In genomic region chr11:130904380-130904779, GRCh38 we compare ENCODE assay signal across 12 cellular contexts. TPM values are rescaled to one million over a fixed set of nuclear protein-coding genes. Genes with fewer than 3 reads are reported as not detected.
DNase-seq lines count a peak whose midpoint lies in the region; ATAC-seq and TF ChIP-seq lines count a peak whose summit lies in the region.
"Had no signal": no experiment of that assay in that cellular context is flagged by ENCODE, and none has a peak within 500 bp of the region (broad histone marks: within the 10 kb centered on the region; RNA-seq: fewer than 3 reads in every experiment).

No MANE protein-coding gene starts in this region.

- in situ Hi-C loops in Panc1 (cut with HindIII; ENCODE audit: low pct_unique_long_range_greater_than_20kb, low sequenced_read_pairs) (no loop called here), transverse colon (cut with MboI; ENCODE audit: low pct_ligation_motif_present in 1 of 4, low pct_unique_long_range_greater_than_20kb in 1 of 4, low sequenced_read_pairs in 3 of 4) (loop anchor here in 1 of 4 donors (25.0 kb wide), 1 partner anchor 917 kb away; no protein-coding TSS in a partner anchor)

- H3K4me1 ChIP-seq in cardiac muscle cell (ENCODE audit: low read depth) (no peaks in the 10 kb centered on the region), Panc1 (ENCODE audit: control insufficient read depth, insufficient read depth, low read length) (no peaks in the 10 kb centered on the region), fibroblast of lung (ENCODE audit: control insufficient read depth, extremely low read depth, insufficient read depth, low read length) (peaks cover 4% of the 10 kb centered on the region), transverse colon (peaks cover 0 to 6% (median 5%) of the 10 kb centered on the region in 4 donors)
- H3K4me1 ChIP-seq in naive thymus-derived CD4-positive, alpha-beta T cell (ENCODE audit: control insufficient read depth in 2 of 2, insufficient read depth in 2 of 2, low read length in 2 of 2): no peaks in the 10 kb centered on the region

- peaks cover 23 to 85% (median 50%) of the 10 kb centered on the region in 5 donors for H3K36me3 Mint-ChIP-seq in naive thymus-derived CD4-positive, alpha-beta T cell

- POLR2A ChIA-PET in Panc1 (lab: Charles Lee): no interaction called here
- POLR2A ChIA-PET in naive thymus-derived CD4-positive, alpha-beta T cell (lab: Charles Lee): interaction anchor here (0.6 kb wide), 1 partner anchor 11 kb away, joined by 3 read pairs; the partner anchor contains the start of gene SNX19

- no peak for TF ChIP-seq EP300 in transverse colon (IDR thresholded peaks at IDR 0.05; ENCODE audit: low read depth)

- H3K9me3 ChIP-seq in cardiac muscle cell (ENCODE audit: low read depth): no peaks in the 10 kb centered on the region
- H3K9me3 ChIP-seq in Panc1 (ENCODE audit: control insufficient read depth, insufficient read depth, low read depth, low read length): no peaks in the 10 kb centered on the region
- no peaks in the 10 kb centered on the region for H3K9me3 ChIP-seq in fibroblast of lung (ENCODE audit: control insufficient read depth, insufficient read depth, low read depth, low read length)
- no peaks in the 10 kb centered on the region for H3K9me3 ChIP-seq in transverse colon
- no peaks in the 10 kb centered on the region for H3K9me3 ChIP-seq in naive thymus-derived CD4-positive, alpha-beta T cell (ENCODE audit: control insufficient read depth in 2 of 3, low read length in 3 of 3)

- no peak for TF ChIP-seq POLR2A in transverse colon (IDR thresholded peaks at IDR 0.05)

- H3K4me1 Mint-ChIP-seq in naive thymus-derived CD4-positive, alpha-beta T cell: peaks cover 3 to 32% (median 25%) of the 10 kb centered on the region in 7 donors
- H3K4me1 Mint-ChIP-seq: activated naive CD4-positive, alpha-beta T cell treated with anti-CD3 and anti-CD28 coated beads, Interleukin-2, amount 10 ng/mL, durations not matched to agents 7 days and 5 days had no signal

- H4K20me1 ChIP-seq in fibroblast of lung (ENCODE audit: control insufficient read depth, extremely low read depth, insufficient read depth, low read length): no peaks in the 10 kb centered on the region

- peaks cover 4% of the 10 kb centered on the region for H3K79me2 ChIP-seq in fibroblast of lung (ENCODE audit: control insufficient read depth, insufficient read depth, low read length)

- H3K27me3 ChIP-seq in cardiac muscle cell: no peaks in the 10 kb centered on the region
- H3K27me3 ChIP-seq in Panc1 (ENCODE audit: control insufficient read depth, insufficient read depth, low read length): no peaks in the 10 kb centered on the region
- no peaks in the 10 kb centered on the region for H3K27me3 ChIP-seq in fibroblast of lung (ENCODE audit: control insufficient read depth, insufficient read depth, low read length)
- no peaks in the 10 kb centered on the region for H3K27me3 ChIP-seq in transverse colon
- H3K27me3 ChIP-seq in naive thymus-derived CD4-positive, alpha-beta T cell (ENCODE audit: control insufficient read depth in 2 of 2, insufficient read depth in 2 of 2, low read length in 2 of 2): no peaks in the 10 kb centered on the region

- CTCF ChIA-PET in Panc1 (lab: Charles Lee): interaction anchor here (0.7 kb wide), 1 partner anchor 43 kb away, joined by 6 read pairs; no protein-coding TSS in a partner anchor
- CTCF ChIA-PET in naive thymus-derived CD4-positive, alpha-beta T cell (lab: Charles Lee): interaction anchor here (0.7 kb wide), 1 partner anchor 12 kb away, joined by 3 read pairs; the partner anchor contains the start of gene SNX19

- H3K27ac ChIP-seq in cardiac muscle cell: no peak overlapping the region
- H3K27ac ChIP-seq in Panc1 (ENCODE audit: low read length): no peak overlapping the region
- H3K27ac ChIP-seq in fibroblast of lung (ENCODE audit: insufficient read depth, low read length): no peak overlapping the region
- H3K27ac ChIP-seq in transverse colon: peak overlapping the region in 1 of 4 donors; percentile 37
- H3K27ac ChIP-seq in naive thymus-derived CD4-positive, alpha-beta T cell (ENCODE audit: low read depth, low read length): no peak overlapping the region
- H3K27ac ChIP-seq in substantia nigra (ENCODE audit: low read depth, low read length, poor library complexity, severe bottlenecking): no peak overlapping the region
- H3K27ac ChIP-seq: SK-N-MC had no signal

- TF ChIP-seq CTCF in cardiac muscle cell (IDR thresholded peaks at IDR 0.05; ENCODE audit: low read depth, low read length): peak; percentile 59
- TF ChIP-seq CTCF in Panc1 (IDR thresholded peaks at IDR 0.05): peak; percentile 69; the same call in 1 of the 2 replicates
- TF ChIP-seq CTCF in fibroblast of lung (conservative IDR thresholded peaks at IDR 0.05 in 1 of 2, IDR thresholded peaks at IDR 0.05 in 1 of 2; ENCODE audit: low read depth in 1 of 2, low read length in 2 of 2): peak; percentile 3 to 60
- peak; percentile 12 to 39 (median 28) for TF ChIP-seq CTCF in transverse colon (IDR thresholded peaks at IDR 0.05)

- no peaks in the 10 kb centered on the region for H3K27me3 Mint-ChIP-seq in naive thymus-derived CD4-positive, alpha-beta T cell
- H3K27me3 Mint-ChIP-seq: activated naive CD4-positive, alpha-beta T cell treated with anti-CD3 and anti-CD28 coated beads, Interleukin-2, amount 10 ng/mL, durations not matched to agents 7 days and 5 days had no signal

- H3K4me3 ChIP-seq in cardiac muscle cell (no peak overlapping the region), Panc1 (ENCODE audit: low read depth in 2 of 2, low read length in 2 of 2) (no peak overlapping the region), fibroblast of lung (replicated peaks in 1 of 4; ENCODE audit: control extremely low read depth in 1 of 4, insufficient read depth in 1 of 4, low read depth in 3 of 4, low read length in 4 of 4) (no peak overlapping the region), transverse colon (no peak overlapping the region)
- no peak overlapping the region for H3K4me3 ChIP-seq in naive thymus-derived CD4-positive, alpha-beta T cell (ENCODE audit: low read length)
- H3K4me3 ChIP-seq: SK-N-MC had no signal

- BruUV-seq in Panc1 (replicated peaks; lab: Mats Ljungman, UMichigan): no TSS peak

- H3K4me2 ChIP-seq in fibroblast of lung (ENCODE audit: extremely low read depth, insufficient read depth, low read length): no peak overlapping the region

- 97 to 100% methylated on average over 1 of the region's 1 CpG for WGBS in transverse colon (ENCODE audit: low coverage in 1 of 2), 2 donors

- no peak overlapping the region for H3K4me3 Mint-ChIP-seq in naive thymus-derived CD4-positive, alpha-beta T cell
- H3K4me3 Mint-ChIP-seq: activated naive CD4-positive, alpha-beta T cell treated with anti-CD3 and anti-CD28 coated beads, Interleukin-2, amount 10 ng/mL, durations not matched to agents 7 days and 5 days had no signal

- peak in 1 of 2 donors; percentile 49 for DNase-seq in cardiac muscle cell (ENCODE audit: low read depth in 1 of 2, low spot score in 1 of 2)
- no peak for DNase-seq in left cardiac atrium
- DNase-seq in Panc1 (ENCODE audit: low read depth, low spot score): no peak
- peak; percentile 29 to 42 for DNase-seq in fibroblast of lung (ENCODE audit: low read depth in 2 of 2)
- no peak for DNase-seq in transverse colon
- DNase-seq in midbrain (lab: John Stamatoyannopoulos, UW): no peak
- no peak for DNase-seq in naive thymus-derived CD4-positive, alpha-beta T cell
- DNase-seq in substantia nigra (lab: John Stamatoyannopoulos, UW): no peak
- DNase-seq: activated naive CD4-positive, alpha-beta T cell treated with anti-CD3 and anti-CD28 coated beads, Interleukin-2, amount 10 ng/mL, durations not matched to agents 7 days and 5 days; COR-L47; Karpas-422 had no signal

- H3K36me3 ChIP-seq in cardiac muscle cell (peaks cover 78% of the 10 kb centered on the region), Panc1 (ENCODE audit: control insufficient read depth, insufficient read depth, low read length) (peaks cover 63% of the 10 kb centered on the region), fibroblast of lung (ENCODE audit: control insufficient read depth, insufficient read depth, low read length) (peaks cover 19% of the 10 kb centered on the region), transverse colon (peaks cover 0 to 79% (median 24%) of the 10 kb centered on the region in 4 donors)
- H3K36me3 ChIP-seq in naive thymus-derived CD4-positive, alpha-beta T cell (ENCODE audit: control insufficient read depth in 2 of 3, insufficient read depth in 3 of 3, low read length in 3 of 3): peaks cover 39 to 97% (median 50%) of the 10 kb centered on the region in 3 experiments

- no peak overlapping the region for H2AFZ ChIP-seq in fibroblast of lung (ENCODE audit: low read length)

- no peak overlapping the region for H3K9ac ChIP-seq in fibroblast of lung (ENCODE audit: insufficient read depth, low read length)

- H3K27ac Mint-ChIP-seq in naive thymus-derived CD4-positive, alpha-beta T cell: no peak overlapping the region
- H3K27ac Mint-ChIP-seq: activated naive CD4-positive, alpha-beta T cell treated with anti-CD3 and anti-CD28 coated beads, Interleukin-2, amount 10 ng/mL, durations not matched to agents 7 days and 5 days had no signal

- no peaks in the 10 kb centered on the region for H3K9me3 Mint-ChIP-seq in naive thymus-derived CD4-positive, alpha-beta T cell
- H3K9me3 Mint-ChIP-seq: activated naive CD4-positive, alpha-beta T cell treated with anti-CD3 and anti-CD28 coated beads, Interleukin-2, amount 10 ng/mL, durations not matched to agents 7 days and 5 days had no signal

- no peak for ATAC-seq in left cardiac atrium
- 0 out of 2 replicates have a peak, but pooled peaks have one; percentile 60 for ATAC-seq in Panc1
- no peak for ATAC-seq in naive thymus-derived CD4-positive, alpha-beta T cell

- intact Hi-C loops in left cardiac atrium (cut with DNase I) (no loop called here), Panc1 (cut with micrococcal nuclease; ENCODE audit: unreplicated experiment) (no loop called here), transverse colon (cut with DNase I; ENCODE audit: low total_unique reads) (no loop called here)
- intact Hi-C loops in naive thymus-derived CD4-positive, alpha-beta T cell (cut with micrococcal nuclease): no loop called here

RNA-seq across cellular contexts. Expression of gene SNX19, which starts 11.9 kb away (rescaled TPM):
- total RNA-seq in cardiac muscle cell (53.1 and 60.7 TPM in 2 replicates), left cardiac atrium (10 to 100 TPM; 46.8 to 47.7 TPM), Panc1 (2021; ENCODE audit: unreplicated experiment) (79.3 TPM), fibroblast of lung (70.6 and 91.7 TPM in 2 replicates), transverse colon (100 to 1,000 TPM in 3 of 4 donors, 10 to 100 TPM in 1; 89.8 to 193 (median 137) TPM)
- polyA plus RNA-seq in cardiac muscle cell (25.7 and 27.9 TPM in 2 replicates), fibroblast of lung (58.9 and 76.6 TPM in 2 replicates)
- 66.1 TPM for polyA plus RNA-seq in Panc1 (2012; ENCODE audit: insufficient read length)
- 32.4 and 58.1 TPM in 2 replicates for polyA plus RNA-seq in fibroblast of lung (2012)
- 222 and 271 TPM in 2 replicates for polyA minus RNA-seq in fibroblast of lung (ENCODE audit: low replicate concordance)
- total RNA-seq in naive thymus-derived CD4-positive, alpha-beta T cell: 100 to 1,000 TPM in 1 of 5 experiments, 10 to 100 TPM in 4; 53.9 to 101 (median 57.1) TPM
- polyA plus RNA-seq in naive thymus-derived CD4-positive, alpha-beta T cell: 10 to 100 TPM; 24.8 to 28.7 TPM

Comparison
In these comparisons a context has a peak if more than half of its experiments do, and no peak if none do; other contexts are left out.
1. DNase-seq: peak in fibroblast of lung (2 of 2); none in left cardiac atrium (single experiment), Panc1 (single experiment), transverse colon (single experiment), midbrain (single experiment), naive thymus-derived CD4-positive, alpha-beta T cell (0 of 9) and substantia nigra (0 of 49).
2. Peak in every context shown above with its lines, with median percentiles within 50 percentile points of each other: CTCF ChIP-seq.